ENCODE assay signal across 8 cellular contexts in genomic region chr15:70853270-70853854, GRCh38. TPM values are rescaled to one million over a fixed set of nuclear protein-coding genes. Genes with fewer than 3 reads are reported as not detected.
DNase-seq lines count a peak whose midpoint lies in the region; ATAC-seq, FAIRE-seq and TF ChIP-seq lines count a peak whose summit lies in the region.

No MANE protein-coding gene starts in this region.

- 1% methylated on average over 38 of the region's 38 CpGs for WGBS in ectodermal cell, 2 experiments
- WGBS in transverse colon (ENCODE audit: low coverage in 1 of 2), 2 donors, result 26 to 40% methylated on average over 3 to 36 of the region's 38 CpGs

- peaks cover 4% of the 10 kb centered on the region for H3K4me1 Mint-ChIP-seq in memory B cell

- DNase-seq in NCI-H146 (lab: John Stamatoyannopoulos, UW), result peak; percentile 44
- no peak for DNase-seq in NCI-H146 treated with DMSO at 0.1 percent for 48 hours (lab: John Stamatoyannopoulos, UW; ENCODE audit: unreplicated experiment)
- no peak for DNase-seq in Panc1 (ENCODE audit: low read depth, low spot score)
- DNase-seq in memory B cell (ENCODE audit: low spot score in 2 of 2), result no peak
- peak; percentile 11 for DNase-seq in transverse colon
- DNase-seq in GM19239 (ENCODE audit: insufficient read length, low spot score), result no peak

- in situ Hi-C loops in Panc1 (cut with HindIII; ENCODE audit: low pct_unique_long_range_greater_than_20kb, low sequenced_read_pairs) (no loop called here), transverse colon (cut with MboI; ENCODE audit: low pct_ligation_motif_present in 1 of 4, low pct_unique_long_range_greater_than_20kb in 1 of 4, low sequenced_read_pairs in 3 of 4) (no loop called here)

- H3K27me3 Mint-ChIP-seq in memory B cell, result peaks cover 28% of the 10 kb centered on the region

- POLR2A ChIA-PET in Panc1 (lab: Charles Lee), result interaction anchor here (0.7 kb wide), 1 partner anchor 10 kb away, joined by 9 read pairs; no protein-coding TSS in a partner anchor

- no peak for TF ChIP-seq POLR2A in transverse colon (IDR thresholded peaks at IDR 0.05)

- no peaks in the 10 kb centered on the region for H3K27me3 ChIP-seq in Panc1 (ENCODE audit: control insufficient read depth, insufficient read depth, low read length)
- peaks cover 14% of the 10 kb centered on the region for H3K27me3 ChIP-seq in ectodermal cell (ENCODE audit: control insufficient read depth, insufficient read depth, low read length, poor library complexity, severe bottlenecking)
- H3K27me3 ChIP-seq in transverse colon, result peaks cover 62% of the 10 kb centered on the region

- intact Hi-C loops in Panc1 (cut with micrococcal nuclease; ENCODE audit: unreplicated experiment) (no loop called here), transverse colon (cut with DNase I; ENCODE audit: low total_unique reads) (no loop called here)

- H3K4me1 ChIP-seq in Panc1 (ENCODE audit: control insufficient read depth, insufficient read depth, low read length) (peaks cover 28% of the 10 kb centered on the region), ectodermal cell (ENCODE audit: control insufficient read depth, insufficient read depth, low read length) (no peaks in the 10 kb centered on the region), transverse colon (peaks cover 0 to 9% (median 3%) of the 10 kb centered on the region in 4 donors)

- CTCF ChIA-PET in Panc1 (lab: Charles Lee), result interaction anchor here (1.2 to 1.6 kb wide), 2 partner anchors 21 to 28 kb away, joined by 4 to 10 read pairs; no protein-coding TSS in a partner anchor

- ATAC-seq in Panc1, result peak; percentile 50
- ATAC-seq in memory B cell (ENCODE audit: low read depth), result no peak
- no peak for ATAC-seq in GM21360 (IDR thresholded peaks at IDR 0.05; ENCODE audit: unreplicated experiment)

- peak overlapping the region; percentile 86 to 93 for H3K4me3 ChIP-seq in Panc1 (ENCODE audit: low read depth in 2 of 2, low read length in 2 of 2)
- H3K4me3 ChIP-seq in ectodermal cell (ENCODE audit: insufficient read depth, low read depth, low read length), result peak overlapping the region; percentile 81
- H3K4me3 ChIP-seq in transverse colon, result peak overlapping the region; percentile 46 to 65 (median 61)

- no peaks in the 10 kb centered on the region for H3K36me3 Mint-ChIP-seq in memory B cell

- BruUV-seq in Panc1 (replicated peaks; lab: Mats Ljungman, UMichigan), result no TSS peak

- H3K4me3 Mint-ChIP-seq in memory B cell, result peak overlapping the region; percentile 71

- no peak overlapping the region for H3K27ac Mint-ChIP-seq in memory B cell

- H3K9me3 Mint-ChIP-seq in memory B cell, result no peaks in the 10 kb centered on the region

- H3K36me3 ChIP-seq in Panc1 (ENCODE audit: control insufficient read depth, insufficient read depth, low read length), result peaks cover 5% of the 10 kb centered on the region
- no peaks in the 10 kb centered on the region for H3K36me3 ChIP-seq in ectodermal cell (ENCODE audit: control insufficient read depth, insufficient read depth, low read length)
- H3K36me3 ChIP-seq in transverse colon, result no peaks in the 10 kb centered on the region

- H3K27ac ChIP-seq in Panc1 (ENCODE audit: low read length) (peak overlapping the region; percentile 90), ectodermal cell (ENCODE audit: insufficient read depth, low read depth, low read length, poor library complexity, severe bottlenecking) (no peak overlapping the region), transverse colon (peak overlapping the region; percentile 78 to 85 (median 80))

- no peak for TF ChIP-seq CTCF in Panc1 (IDR thresholded peaks at IDR 0.05)
- TF ChIP-seq CTCF in transverse colon (IDR thresholded peaks at IDR 0.05), result no peak

- H3K9me3 ChIP-seq in Panc1 (ENCODE audit: control insufficient read depth, insufficient read depth, low read depth, low read length) (no peaks in the 10 kb centered on the region), ectodermal cell (ENCODE audit: control insufficient read depth, low read length) (no peaks in the 10 kb centered on the region), transverse colon (no peaks in the 10 kb centered on the region)

- no peak for TF ChIP-seq EP300 in transverse colon (IDR thresholded peaks at IDR 0.05; ENCODE audit: low read depth)

- no peak for FAIRE-seq in GM19239 (lab: Jason Lieb, UNC)

RNA-seq across cellular contexts. Expression of gene LARP6, which starts 0.6 kb away (rescaled TPM):
- total RNA-seq in Panc1 (2021; ENCODE audit: unreplicated experiment) (66.3 TPM), transverse colon (10 to 100 TPM in 2 of 4 donors, 1 to 10 TPM in 1, under 1 TPM in 1; 0.75 to 41.0 (median 8.3) TPM)
- polyA plus RNA-seq in Panc1 (2012; ENCODE audit: insufficient read length), result 69.8 TPM
- 17.0 TPM for polyA plus RNA-seq in ectodermal cell (2013, experiment 1 of 4)
- polyA plus RNA-seq in ectodermal cell (2013, experiment 2 of 4), result 14.7 TPM
- 11.9 TPM for polyA plus RNA-seq in ectodermal cell (2013, experiment 3 of 4)
- 11.9 TPM for polyA plus RNA-seq in ectodermal cell (2013, experiment 4 of 4)

RNA-seq across cellular contexts. Expression of gene THAP10, which starts 38.9 kb away (rescaled TPM):
- total RNA-seq in Panc1 (2021; ENCODE audit: unreplicated experiment) (6.7 TPM), transverse colon (10 to 100 TPM in 1 of 4 donors, 1 to 10 TPM in 2, not detected in 1; 2.2 to 14.9 (median 8.3) TPM)
- polyA plus RNA-seq in Panc1 (2012; ENCODE audit: insufficient read length), result 2.5 TPM
- polyA plus RNA-seq in ectodermal cell (2013, experiment 1 of 4), result 7.1 TPM
- 7.0 TPM for polyA plus RNA-seq in ectodermal cell (2013, experiment 2 of 4)
- 6.6 TPM for polyA plus RNA-seq in ectodermal cell (2013, experiment 3 of 4)
- polyA plus RNA-seq in ectodermal cell (2013, experiment 4 of 4), result 6.5 TPM

RNA-seq across cellular contexts. Expression of gene LRRC49, which starts 39.3 kb away (rescaled TPM):
- total RNA-seq in Panc1 (2021; ENCODE audit: unreplicated experiment), result 8.3 TPM
- 3.3 TPM for polyA plus RNA-seq in Panc1 (2012; ENCODE audit: insufficient read length)
- polyA plus RNA-seq in ectodermal cell (2013, experiment 1 of 4), result 33.1 TPM
- polyA plus RNA-seq in ectodermal cell (2013, experiment 2 of 4), result 40.0 TPM
- polyA plus RNA-seq in ectodermal cell (2013, experiment 3 of 4), result 27.1 TPM
- polyA plus RNA-seq in ectodermal cell (2013, experiment 4 of 4), result 35.4 TPM
- 1 to 10 TPM in 3 of 4 donors, not detected in 1; 2.2 to 5.2 (median 4.8) TPM for total RNA-seq in transverse colon

Comparison
In these comparisons a context has a peak if more than half of its experiments do, and no peak if none do; other contexts are left out.
1. DNase-seq: peak in NCI-H146 (single experiment) and transverse colon (single experiment); none in NCI-H146 treated with DMSO at 0.1 percent for 48 hours (single experiment), Panc1 (single experiment), memory B cell (0 of 2) and GM19239 (single experiment).
2. Peak in every context shown above with its lines, with median percentiles within 50 percentile points of each other: H3K4me3 ChIP-seq.